Comparison of ENCODE assay signal across 27 cellular contexts in the genomic region with DNA sequence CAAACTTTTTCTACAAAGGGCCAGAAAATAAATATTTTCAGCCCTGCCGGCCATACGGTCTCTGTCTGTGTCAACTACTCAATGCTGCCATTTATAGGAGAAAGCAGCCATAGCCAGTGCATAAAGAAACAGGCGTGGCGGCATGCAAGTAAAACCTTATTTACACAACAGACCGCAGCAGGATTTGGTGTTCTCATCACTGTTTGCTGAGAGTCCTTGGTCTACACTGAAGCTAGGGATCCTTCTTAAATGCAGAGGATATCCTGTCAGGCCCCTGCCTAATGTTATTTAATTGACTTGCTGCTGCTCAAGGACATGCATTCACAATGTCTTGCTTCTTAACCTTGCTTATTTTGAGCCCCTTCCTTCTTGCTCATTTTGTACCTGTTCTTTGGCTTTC. TPM values are rescaled to one million over a fixed set of nuclear protein-coding genes. Genes with fewer than 3 reads are reported as not detected.
DNase-seq lines count a peak whose midpoint lies in the region; ATAC-seq and TF ChIP-seq lines count a peak whose summit lies in the region.
"Had no signal": no experiment of that assay in that cellular context is flagged by ENCODE, and none has a peak within 500 bp of the region (broad histone marks: within the 10 kb centered on the region; RNA-seq: fewer than 3 reads in every experiment).

No MANE protein-coding gene starts in this region.

- H3K9me3 ChIP-seq in vagina, result peaks cover 3% of the 10 kb centered on the region
- H3K9me3 ChIP-seq: BE2C, SK-N-SH, thyroid gland had no signal

- no peaks in the 10 kb centered on the region for H3K36me3 ChIP-seq in vagina
- H3K36me3 ChIP-seq: BE2C, stomach, thyroid gland had no signal

- H3K27me3 Mint-ChIP-seq in activated naive CD8-positive, alpha-beta T cell treated with anti-CD3 and anti-CD28 coated beads, Interleukin-2, amount 50 U/mL, for 24 hours, result peaks cover 7% of the 10 kb centered on the region

- H3K4me3 ChIP-seq in LNCaP clone FGC (ENCODE audit: low read depth, low read length), result no peak overlapping the region
- H3K4me3 ChIP-seq in vagina, result no peak overlapping the region
- H3K4me3 ChIP-seq: stomach, thyroid gland had no signal

- intact Hi-C loops in vagina (cut with DNase I), result no loop called here

- no peak for ATAC-seq in activated naive CD8-positive, alpha-beta T cell treated with anti-CD3 and anti-CD28 coated beads, Interleukin-2, amount 50 U/mL, for 24 hours
- ATAC-seq: activated CD4-positive, CD25-positive, alpha-beta regulatory T cell treated with anti-CD3 and anti-CD28 coated beads, Interleukin-2, amount 50 U/mL, for 24 hours; naive thymus-derived CD8-positive, alpha-beta T cell had no signal

- TF ChIP-seq CTCF in LNCaP clone FGC (IDR thresholded peaks at IDR 0.05; ENCODE audit: control insufficient read depth, extremely low read depth, insufficient read depth), result no peak
- no peak for TF ChIP-seq CTCF in vagina (IDR thresholded peaks at IDR 0.05)
- no peak for TF ChIP-seq CTCF in GM13976 (IDR thresholded peaks at IDR 0.05; ENCODE audit: borderline replicate concordance, control extremely low read depth, extremely low read depth, insufficient read depth, missing control alignments)

- H3K9me3 Mint-ChIP-seq in activated naive CD8-positive, alpha-beta T cell treated with anti-CD3 and anti-CD28 coated beads, Interleukin-2, amount 50 U/mL, for 24 hours, result no peaks in the 10 kb centered on the region
- H3K9me3 Mint-ChIP-seq: activated naive CD8-positive, alpha-beta T cell treated with anti-CD3 and anti-CD28 coated beads, Interleukin-2, amount 10 ng/mL, durations not matched to agents 7 days and 5 days; HFFc6; naive thymus-derived CD8-positive, alpha-beta T cell; T-helper 1 cell treated with Interleukin-12 subunit alpha and Interleukin-12 subunit beta and Interleukin-4 antibody, amounts not matched to agents 30 μg/mL and 1 μg/mL, for 36 hours had no signal

- H3K4me1 ChIP-seq in vagina, result no peaks in the 10 kb centered on the region
- H3K4me1 ChIP-seq: BE2C, stomach, thyroid gland had no signal

- no peaks in the 10 kb centered on the region for H3K36me3 Mint-ChIP-seq in activated naive CD8-positive, alpha-beta T cell treated with anti-CD3 and anti-CD28 coated beads, Interleukin-2, amount 50 U/mL, for 24 hours (ENCODE audit: low read depth)
- H3K36me3 Mint-ChIP-seq: activated naive CD8-positive, alpha-beta T cell treated with anti-CD3 and anti-CD28 coated beads, Interleukin-2, amount 10 ng/mL, durations not matched to agents 7 days and 5 days; naive thymus-derived CD8-positive, alpha-beta T cell had no signal

- no peaks in the 10 kb centered on the region for H3K27me3 ChIP-seq in vagina
- H3K27me3 ChIP-seq: BE2C, stomach, thyroid gland had no signal

- no peaks in the 10 kb centered on the region for H3K4me1 Mint-ChIP-seq in activated naive CD8-positive, alpha-beta T cell treated with anti-CD3 and anti-CD28 coated beads, Interleukin-2, amount 50 U/mL, for 24 hours
- H3K4me1 Mint-ChIP-seq: activated naive CD8-positive, alpha-beta T cell treated with anti-CD3 and anti-CD28 coated beads, Interleukin-2, amount 10 ng/mL, durations not matched to agents 7 days and 5 days; naive thymus-derived CD8-positive, alpha-beta T cell had no signal

- no peak overlapping the region for H3K27ac Mint-ChIP-seq in activated naive CD8-positive, alpha-beta T cell treated with anti-CD3 and anti-CD28 coated beads, Interleukin-2, amount 50 U/mL, for 24 hours
- H3K27ac Mint-ChIP-seq: activated naive CD8-positive, alpha-beta T cell treated with anti-CD3 and anti-CD28 coated beads, Interleukin-2, amount 10 ng/mL, durations not matched to agents 7 days and 5 days; HFFc6; naive thymus-derived CD8-positive, alpha-beta T cell; T-helper 1 cell treated with Interleukin-12 subunit alpha and Interleukin-12 subunit beta and Interleukin-4 antibody, amounts not matched to agents 30 μg/mL and 1 μg/mL, for 36 hours had no signal

- H3K4me3 Mint-ChIP-seq in activated naive CD8-positive, alpha-beta T cell treated with anti-CD3 and anti-CD28 coated beads, Interleukin-2, amount 50 U/mL, for 24 hours, result no peak overlapping the region
- H3K4me3 Mint-ChIP-seq: activated naive CD8-positive, alpha-beta T cell treated with anti-CD3 and anti-CD28 coated beads, Interleukin-2, amount 10 ng/mL, durations not matched to agents 7 days and 5 days; HFFc6; naive thymus-derived CD8-positive, alpha-beta T cell; T-helper 1 cell treated with Interleukin-12 subunit alpha and Interleukin-12 subunit beta and Interleukin-4 antibody, amounts not matched to agents 30 μg/mL and 1 μg/mL, for 36 hours had no signal

- DNase-seq in COLO668 (lab: John Stamatoyannopoulos, UW; ENCODE audit: unreplicated experiment), result peak; percentile 5
- peak; percentile 50 for DNase-seq in LNCaP clone FGC (ENCODE audit: low read depth)
- DNase-seq in amniotic epithelial cell (ENCODE audit: low read depth), result peak; percentile 33
- DNase-seq in iPS DF 19.7 (ENCODE audit: low read depth, low spot score), result peak; percentile 7
- DNase-seq in vagina (ENCODE audit: extremely low spot score in 2 of 2), result no peak
- DNase-seq in GM13976 (ENCODE audit: low spot score), result no peak
- no peak for DNase-seq in activated naive CD8-positive, alpha-beta T cell treated with anti-CD3 and anti-CD28 coated beads, Interleukin-2, amount 50 U/mL, for 24 hours
- DNase-seq in retina, result no peak
- DNase-seq: ACHN; activated effector memory CD4-positive, alpha-beta T cell treated with anti-CD3 and anti-CD28 coated beads, Interleukin-2, amount 50 U/mL, for 16 hours; activated naive CD8-positive, alpha-beta T cell treated with anti-CD3 and anti-CD28 coated beads, Interleukin-2, amount 10 ng/mL, durations not matched to agents 7 days and 5 days; activated T-cell treated with anti-CD3 and anti-CD28 coated beads for 4 hours; BE2C; DND-41; HFFc6; kidney; midbrain; naive thymus-derived CD8-positive, alpha-beta T cell; NCI-H1048; NCI-H1694; NCI-H524; SK-N-SH; stimulated activated CD4-positive, alpha-beta T cell treated with anti-CD3 and anti-CD28 coated beads, Interleukin-2, amount 100 ng/mL, for 24 hours; stomach; thyroid gland had no signal

- H3K27ac ChIP-seq in vagina, result no peak overlapping the region
- H3K27ac ChIP-seq: stomach, thyroid gland had no signal

- no peak for TF ChIP-seq POLR2A in vagina (IDR thresholded peaks at IDR 0.05)

- in situ Hi-C loops in GM13976 (cut with MboI; ENCODE audit: low sequenced_read_pairs, unreplicated experiment), result no loop called here

RNA-seq across cellular contexts. Expression of a gene that starts 54.7 kb away (rescaled TPM):
- 103 TPM for total RNA-seq in vagina
- total RNA-seq: activated naive CD8-positive, alpha-beta T cell treated with anti-CD3 and anti-CD28 coated beads, Interleukin-2, amount 10 ng/mL, durations not matched to agents 7 days and 5 days; naive thymus-derived CD8-positive, alpha-beta T cell had no signal

Comparison
In these comparisons a context has a peak if more than half of its experiments do, and no peak if none do; other contexts are left out.
1. DNase-seq: peak in COLO668 (single experiment), LNCaP clone FGC (single experiment), amniotic epithelial cell (single experiment) and iPS DF 19.7 (single experiment); none in vagina (0 of 2), GM13976 (single experiment), activated naive CD8-positive, alpha-beta T cell treated with anti-CD3 and anti-CD28 coated beads, Interleukin-2, amount 50 U/mL, for 24 hours (single experiment) and retina (single experiment).